ENCODE assay signal across 13 cellular contexts in the genomic region with DNA sequence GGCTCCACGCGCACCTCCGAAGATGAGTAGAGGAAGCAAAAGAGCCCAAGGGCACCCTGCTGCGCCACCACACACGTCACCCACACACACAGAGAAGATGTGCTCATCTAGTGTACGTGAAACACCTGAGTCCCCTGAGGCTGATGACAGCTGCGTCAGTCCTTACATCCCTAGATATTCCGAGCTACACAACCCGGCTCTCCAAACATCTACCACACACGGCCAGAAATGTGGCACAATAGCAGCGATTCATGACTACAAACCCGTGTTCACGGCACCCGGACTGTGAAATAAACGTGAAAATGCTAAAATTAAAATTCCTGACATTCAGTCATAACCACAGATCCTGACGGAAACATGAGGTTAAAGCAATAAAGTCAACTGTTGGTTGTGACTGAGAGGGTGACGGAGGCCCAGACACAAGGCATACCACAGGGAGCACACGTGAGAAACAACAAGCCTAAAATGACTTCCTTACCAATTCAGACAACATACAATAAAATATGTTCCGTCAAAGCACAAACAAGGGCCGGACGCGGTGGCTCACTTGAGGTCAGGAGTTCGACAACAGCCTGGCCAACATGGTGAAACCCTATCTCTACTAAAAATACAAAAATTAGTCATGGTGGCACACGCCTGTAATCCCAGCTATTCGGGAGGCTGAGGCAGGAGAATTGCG. TPM values are rescaled to one million over a fixed set of nuclear protein-coding genes. Genes with fewer than 3 reads are reported as not detected.
A peak's percentile ranks its signal among the peaks of the same experiment; 100 is the strongest.
DNase-seq lines count a peak whose midpoint lies in the region; ATAC-seq, FAIRE-seq and TF ChIP-seq lines count a peak whose summit lies in the region.
"Had no signal": no experiment of that assay in that cellular context is flagged by ENCODE, and none has a peak within 500 bp of the region (broad histone marks: within the 10 kb centered on the region; RNA-seq: fewer than 3 reads in every experiment).

No MANE protein-coding gene starts in this region.

- no peak for TF ChIP-seq CTCF in bronchial epithelial cell (IDR thresholded peaks at IDR 0.05; ENCODE audit: insufficient read depth, low read length, severe bottlenecking)

- DNase-seq in bronchial epithelial cell (ENCODE audit: low read depth) (no peak), NCI-H524 treated with DMSO at 0.1 percent for 48 hours (lab: John Stamatoyannopoulos, UW) (no peak), middle frontal gyrus (ENCODE audit: extremely low spot score, low spot score) (no peak)
- DNase-seq in natural killer cell treated with Interleukin-12 subunit alpha and Interleukin-12 subunit beta and Interleukin-15 and Interleukin-18, amount 100 ng/mL, for 72 hours (ENCODE audit: low spot score), result no peak
- DNase-seq: activated B cell treated with CpG ODN at 0.5 μM for 24 hours; central memory CD4-positive, alpha-beta T cell; NCI-H187 had no signal

- no peaks in the 10 kb centered on the region for H3K27me3 ChIP-seq in bronchial epithelial cell (ENCODE audit: control insufficient read depth, insufficient read depth, low read length)
- H3K27me3 ChIP-seq: neutrophil, SJSA1 had no signal

- H3K4me3 ChIP-seq in bronchial epithelial cell (ENCODE audit: low read depth, low read length), result no peak overlapping the region
- H3K4me3 ChIP-seq: SJSA1 had no signal

- H3K27ac Mint-ChIP-seq in IgD-negative memory B cell, result peak overlapping the region in 2 of 3 donors; percentile 43 to 70
- H3K27ac Mint-ChIP-seq in natural killer cell treated with Interleukin-12 subunit alpha and Interleukin-12 subunit beta and Interleukin-15 and Interleukin-18, amount 100 ng/mL, for 72 hours, result peak overlapping the region in 1 of 2 donors; percentile 73
- H3K27ac Mint-ChIP-seq: activated B cell treated with CpG ODN at 0.5 μM for 24 hours; activated T-helper 2 cell treated with anti-CD3 and anti-CD28 coated beads, Interferon-gamma antibody, Interleukin-2, Interleukin-4, amounts not matched to agents 10 μg/mL and 5 μg/mL and 100 μg/mL, durations not matched to agents 14 hours and 24 hours and 36 hours; B cell had no signal

- peak overlapping the region in 1 of 4 donors; percentile 16 for H3K4me3 Mint-ChIP-seq in IgD-negative memory B cell
- peak overlapping the region; percentile 34 for H3K4me3 Mint-ChIP-seq in natural killer cell treated with Interleukin-12 subunit alpha and Interleukin-12 subunit beta and Interleukin-15 and Interleukin-18, amount 100 ng/mL, for 72 hours
- H3K4me3 Mint-ChIP-seq: activated B cell treated with CpG ODN at 0.5 μM for 24 hours, B cell had no signal

- H3K27me3 Mint-ChIP-seq in IgD-negative memory B cell, result no peaks in the 10 kb centered on the region
- no peaks in the 10 kb centered on the region for H3K27me3 Mint-ChIP-seq in natural killer cell treated with Interleukin-12 subunit alpha and Interleukin-12 subunit beta and Interleukin-15 and Interleukin-18, amount 100 ng/mL, for 72 hours
- H3K27me3 Mint-ChIP-seq: activated B cell treated with CpG ODN at 0.5 μM for 24 hours, B cell had no signal

- peaks cover 6% of the 10 kb centered on the region for H3K36me3 Mint-ChIP-seq in IgD-negative memory B cell
- peaks cover 6% of the 10 kb centered on the region for H3K36me3 Mint-ChIP-seq in natural killer cell treated with Interleukin-12 subunit alpha and Interleukin-12 subunit beta and Interleukin-15 and Interleukin-18, amount 100 ng/mL, for 72 hours

- no peaks in the 10 kb centered on the region for H3K9me3 Mint-ChIP-seq in IgD-negative memory B cell
- H3K9me3 Mint-ChIP-seq in natural killer cell treated with Interleukin-12 subunit alpha and Interleukin-12 subunit beta and Interleukin-15 and Interleukin-18, amount 100 ng/mL, for 72 hours, result no peaks in the 10 kb centered on the region
- H3K9me3 Mint-ChIP-seq: activated B cell treated with CpG ODN at 0.5 μM for 24 hours; activated T-helper 2 cell treated with anti-CD3 and anti-CD28 coated beads, Interferon-gamma antibody, Interleukin-2, Interleukin-4, amounts not matched to agents 10 μg/mL and 5 μg/mL and 100 μg/mL, durations not matched to agents 14 hours and 24 hours and 36 hours had no signal

- no peak for ATAC-seq in natural killer cell treated with Interleukin-12 subunit alpha and Interleukin-12 subunit beta and Interleukin-15 and Interleukin-18, amount 100 ng/mL, for 72 hours
- no peak for ATAC-seq in GM18505 (IDR thresholded peaks at IDR 0.05; ENCODE audit: unreplicated experiment)

- FAIRE-seq in bronchial epithelial cell (lab: Jason Lieb, UNC), result peak; percentile 77

- no peak for TF ChIP-seq POLR2A in GM18505 (IDR thresholded peaks at IDR 0.05; ENCODE audit: borderline replicate concordance, extremely low read depth, insufficient read depth, insufficient read length)

- H3K36me3 ChIP-seq in bronchial epithelial cell (ENCODE audit: control insufficient read depth, insufficient read depth, low read length), result peaks cover 19% of the 10 kb centered on the region

- peaks cover 17 to 31% (median 17%) of the 10 kb centered on the region in 3 donors for H3K4me1 Mint-ChIP-seq in IgD-negative memory B cell
- H3K4me1 Mint-ChIP-seq in natural killer cell treated with Interleukin-12 subunit alpha and Interleukin-12 subunit beta and Interleukin-15 and Interleukin-18, amount 100 ng/mL, for 72 hours (ENCODE audit: low read depth in 2 of 2), result peaks cover 30 to 33% of the 10 kb centered on the region in 2 donors

RNA-seq across cellular contexts. Expression of a gene that starts 7.4 kb away (rescaled TPM):
- polyA plus RNA-seq in IgD-negative memory B cell, result 176 TPM
- total RNA-seq in bronchial epithelial cell, result 54.0 and 56.1 TPM in 2 replicates
- 100 to 1,000 TPM in 1 of 2 donors, 10 to 100 TPM in 1; 97.6 to 146 TPM for total RNA-seq in natural killer cell treated with Interleukin-12 subunit alpha and Interleukin-12 subunit beta and Interleukin-15 and Interleukin-18, amount 100 ng/mL, for 72 hours

RNA-seq across cellular contexts. Expression of a gene that starts 26.9 kb away (rescaled TPM):
- not detected for polyA plus RNA-seq in IgD-negative memory B cell
- total RNA-seq in bronchial epithelial cell, result 0.53 and 0.64 TPM in 2 replicates
- 1 to 10 TPM in 1 of 2 donors, not detected in 1; 1.6 TPM for total RNA-seq in natural killer cell treated with Interleukin-12 subunit alpha and Interleukin-12 subunit beta and Interleukin-15 and Interleukin-18, amount 100 ng/mL, for 72 hours

RNA-seq across cellular contexts. Expression of a gene that starts 32.6 kb away (rescaled TPM):
- not detected for polyA plus RNA-seq in IgD-negative memory B cell
- 0.26 TPM in 2 replicates for total RNA-seq in bronchial epithelial cell
- total RNA-seq in natural killer cell treated with Interleukin-12 subunit alpha and Interleukin-12 subunit beta and Interleukin-15 and Interleukin-18, amount 100 ng/mL, for 72 hours, result 1 to 10 TPM in 1 of 2 donors, under 1 TPM in 1; 0.81 to 2.4 TPM

RNA-seq across cellular contexts. Expression of a gene that starts 48.0 kb away (rescaled TPM):
- polyA plus RNA-seq in IgD-negative memory B cell, result 22.4 TPM
- total RNA-seq in bronchial epithelial cell, result 78.2 and 82.2 TPM in 2 replicates
- total RNA-seq in natural killer cell treated with Interleukin-12 subunit alpha and Interleukin-12 subunit beta and Interleukin-15 and Interleukin-18, amount 100 ng/mL, for 72 hours, result 10 to 100 TPM; 29.3 to 43.5 TPM

RNA-seq across cellular contexts. Expression of a gene that starts 55.3 kb away (rescaled TPM):
- polyA plus RNA-seq in IgD-negative memory B cell, result 12.8 TPM
- total RNA-seq in bronchial epithelial cell, result 20.9 and 28.7 TPM in 2 replicates
- total RNA-seq in natural killer cell treated with Interleukin-12 subunit alpha and Interleukin-12 subunit beta and Interleukin-15 and Interleukin-18, amount 100 ng/mL, for 72 hours, result 100 to 1,000 TPM in 1 of 2 donors, 10 to 100 TPM in 1; 52.7 to 126 TPM
